In the genomic region with DNA sequence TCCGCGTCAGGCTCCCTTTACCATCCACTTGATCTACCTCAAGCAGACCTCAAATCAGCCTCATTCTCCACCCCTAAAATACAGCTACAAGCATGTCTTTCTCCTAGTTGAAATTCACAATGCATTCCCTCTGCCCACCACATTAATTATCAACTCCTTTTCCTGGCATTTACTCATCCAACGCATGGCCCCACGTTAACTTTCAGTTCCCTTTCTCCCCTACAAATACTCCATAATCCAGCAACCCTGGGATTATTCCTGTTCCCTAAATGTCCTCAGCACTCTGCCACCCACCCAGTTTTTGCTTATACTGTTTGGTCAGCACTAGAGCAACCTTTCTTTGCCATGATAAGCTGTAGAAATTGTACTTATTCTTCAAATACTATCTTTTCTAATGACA, we compare ENCODE assay signal across 14 cellular contexts.
"Had no signal": no experiment of that assay in that cellular context is flagged by ENCODE, and none has a peak within 500 bp of the region (broad histone marks: within the 10 kb centered on the region; RNA-seq: fewer than 3 reads in every experiment).

No MANE protein-coding gene starts in this region.

- H3K27ac ChIP-seq: coronary artery, gastroesophageal sphincter, neural progenitor cell, pancreas, thyroid gland, uterus had no signal

- H3K36me3 Mint-ChIP-seq: neural progenitor cell had no signal

- H2AFZ ChIP-seq: neural progenitor cell had no signal

- FAIRE-seq: keratinocyte, pancreas had no signal

- H3K9me3 ChIP-seq: gastroesophageal sphincter, pancreas, thyroid gland, uterus had no signal

- ATAC-seq: gastroesophageal sphincter, pancreas had no signal

- H3K27me3 Mint-ChIP-seq: activated naive CD4-positive, alpha-beta T cell treated with anti-CD3 and anti-CD28 coated beads, Interleukin-2, amount 10 ng/mL, durations not matched to agents 7 days and 5 days had no signal

- H3K9ac ChIP-seq: neural progenitor cell had no signal

- H3K27ac Mint-ChIP-seq: activated CD4-positive, alpha-beta T cell treated with anti-CD3 and anti-CD28 coated beads, Interleukin-2, amount 10 ng/mL, durations not matched to agents 24 days and 14 days; activated naive CD4-positive, alpha-beta T cell treated with anti-CD3 and anti-CD28 coated beads, Interleukin-2, amount 10 ng/mL, durations not matched to agents 7 days and 5 days; activated T-helper 2 cell treated with anti-CD3 and anti-CD28 coated beads, Interferon-gamma antibody, Interleukin-2, Interleukin-4, amounts not matched to agents 10 μg/mL and 5 μg/mL and 100 μg/mL, durations not matched to agents 14 hours and 24 hours and 36 hours; neural progenitor cell had no signal

- H3K36me3 ChIP-seq: gastroesophageal sphincter, neural progenitor cell, pancreas, thyroid gland, uterus had no signal

- H3K4me1 ChIP-seq: uterus had no signal

- DNase-seq: activated CD4-positive, alpha-beta T cell treated with anti-CD3 and anti-CD28 coated beads, Interleukin-2, amount 10 ng/mL, durations not matched to agents 24 days and 14 days; activated naive CD4-positive, alpha-beta T cell treated with anti-CD3 and anti-CD28 coated beads, Interleukin-2, amount 10 ng/mL, durations not matched to agents 7 days and 5 days; activated T-cell treated with anti-CD3 and anti-CD28 coated beads for 4 hours; effector CD8-positive, alpha-beta T cell; pancreas; T-helper 9 cell; thyroid gland; uterus had no signal

- H3K9me3 Mint-ChIP-seq: activated naive CD4-positive, alpha-beta T cell treated with anti-CD3 and anti-CD28 coated beads, Interleukin-2, amount 10 ng/mL, durations not matched to agents 7 days and 5 days; activated T-helper 2 cell treated with anti-CD3 and anti-CD28 coated beads, Interferon-gamma antibody, Interleukin-2, Interleukin-4, amounts not matched to agents 10 μg/mL and 5 μg/mL and 100 μg/mL, durations not matched to agents 14 hours and 24 hours and 36 hours had no signal

- H3K4me2 ChIP-seq: neural progenitor cell, smooth muscle cell had no signal

- H3K27me3 ChIP-seq: gastroesophageal sphincter, neural progenitor cell, pancreas, thyroid gland, uterus had no signal

- H3K4me3 Mint-ChIP-seq: activated CD4-positive, alpha-beta T cell treated with anti-CD3 and anti-CD28 coated beads, Interleukin-2, amount 10 ng/mL, durations not matched to agents 24 days and 14 days; activated naive CD4-positive, alpha-beta T cell treated with anti-CD3 and anti-CD28 coated beads, Interleukin-2, amount 10 ng/mL, durations not matched to agents 7 days and 5 days; neural progenitor cell had no signal

- H3K4me3 ChIP-seq: coronary artery, gastroesophageal sphincter, neural progenitor cell, pancreas, smooth muscle cell, thyroid gland, uterus had no signal
